ENCODE assay signal across 10 cellular contexts in genomic region chr3:191499307-191500125, GRCh38. TPM values are rescaled to one million over a fixed set of nuclear protein-coding genes. Genes with fewer than 3 reads are reported as not detected.
DNase-seq lines count a peak whose midpoint lies in the region; ATAC-seq, FAIRE-seq and TF ChIP-seq lines count a peak whose summit lies in the region.
"Had no signal": no experiment of that assay in that cellular context is flagged by ENCODE, and none has a peak within 500 bp of the region (broad histone marks: within the 10 kb centered on the region; RNA-seq: fewer than 3 reads in every experiment).

No MANE protein-coding gene starts in this region.

- no peaks in the 10 kb centered on the region for H3K9me3 ChIP-seq in sigmoid colon

- peak; percentile 63 for DNase-seq in H54 (ENCODE audit: insufficient read length, low spot score)
- DNase-seq in RKO (ENCODE audit: low spot score) = peak; percentile 3
- peak; percentile 11 for DNase-seq in globus pallidus (ENCODE audit: low spot score)
- peak; percentile 59 for DNase-seq in sigmoid colon
- DNase-seq in stimulated activated CD4-positive, alpha-beta T cell treated with anti-CD3 and anti-CD28 coated beads, Interleukin-12 subunit alpha, Interleukin-12 subunit beta, amount 100 ng/mL, for 4 hours = no peak
- no peak for DNase-seq in SKM-1 treated with dmso at 0.1 percent for 144 hours (lab: John Stamatoyannopoulos, UW; ENCODE audit: unreplicated experiment)

- peak overlapping the region in 3 of 4 donors; percentile 3 to 13 (median 12) for H3K4me3 ChIP-seq in sigmoid colon

- no peak for TF ChIP-seq CTCF in sigmoid colon (IDR thresholded peaks at IDR 0.05)

- no peaks in the 10 kb centered on the region for H3K36me3 ChIP-seq in sigmoid colon

- no peak overlapping the region for H3K27ac ChIP-seq in sigmoid colon

- TF ChIP-seq POLR2A in H54 (IDR thresholded peaks at IDR 0.05; ENCODE audit: low read depth, low read length) = peak; percentile 12; the same call in 1 of the 2 replicates
- no peak for TF ChIP-seq POLR2A in sigmoid colon (IDR thresholded peaks at IDR 0.05)

- ATAC-seq in HG03139 (IDR thresholded peaks at IDR 0.05; ENCODE audit: unreplicated experiment) = no peak
- ATAC-seq in HG02970 (IDR thresholded peaks at IDR 0.05; ENCODE audit: low FRiP score, unreplicated experiment) = no peak

- 16 to 42% methylated on average over 20 of the region's 20 CpGs for WGBS in sigmoid colon, 2 donors

- intact Hi-C loops in sigmoid colon (cut with DNase I) = no loop called here

- peak; percentile 97 for FAIRE-seq in H54 (lab: Jason Lieb, UNC)
- FAIRE-seq: TTC549 had no signal

- no peaks in the 10 kb centered on the region for H3K27me3 ChIP-seq in sigmoid colon

- H3K4me1 ChIP-seq in sigmoid colon = peaks cover 0 to 7% (median 3%) of the 10 kb centered on the region in 4 donors

- TF ChIP-seq EP300 in sigmoid colon (IDR thresholded peaks at IDR 0.05) = no peak

RNA-seq across cellular contexts. Expression of gene PYDC2, which starts 38.6 kb away (rescaled TPM):
- total RNA-seq in sigmoid colon = not detected
- polyA plus RNA-seq in sigmoid colon = not detected
- total RNA-seq: subcutaneous adipose tissue had no signal

Comparison
In these comparisons a context has a peak if more than half of its experiments do, and no peak if none do; other contexts are left out.
1. DNase-seq: peak in H54 (single experiment), RKO (single experiment), globus pallidus (single experiment) and sigmoid colon (single experiment); none in stimulated activated CD4-positive, alpha-beta T cell treated with anti-CD3 and anti-CD28 coated beads, Interleukin-12 subunit alpha, Interleukin-12 subunit beta, amount 100 ng/mL, for 4 hours (single experiment) and SKM-1 treated with dmso at 0.1 percent for 144 hours (single experiment).